ENCODE assay signal across 8 cellular contexts in the genomic region with DNA sequence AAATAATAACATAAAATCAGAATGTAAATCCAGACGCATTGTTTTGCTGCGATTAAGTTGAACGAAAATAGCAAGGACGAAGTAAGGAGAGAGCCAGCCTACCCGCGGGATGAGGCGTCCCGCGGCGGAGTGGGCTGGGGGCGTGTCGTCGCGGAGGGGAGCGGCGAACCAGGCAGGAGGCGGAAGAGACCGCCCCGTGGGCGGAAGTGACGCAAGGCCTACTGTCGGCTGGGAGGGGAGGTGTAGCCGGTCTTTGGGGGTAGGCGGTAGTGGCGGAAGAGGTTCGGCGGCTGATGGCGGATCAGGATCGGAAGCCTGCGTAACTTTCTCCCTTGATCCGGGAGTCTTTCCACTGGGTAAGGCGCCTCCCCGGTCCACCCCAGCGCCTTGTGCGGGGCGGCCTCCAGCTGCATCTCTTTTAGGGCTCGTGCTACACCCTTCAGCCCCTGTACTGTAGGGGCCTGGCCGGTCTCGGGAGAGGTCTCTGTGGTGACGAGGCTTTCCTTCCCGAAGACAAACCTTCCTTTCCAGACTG. TPM values are rescaled to one million over a fixed set of nuclear protein-coding genes. Genes with fewer than 3 reads are reported as not detected.
DNase-seq lines count a peak whose midpoint lies in the region; ATAC-seq and TF ChIP-seq lines count a peak whose summit lies in the region.

TSS of gene TAX1BP1 (plus strand) at position 249 of the 535 bp plus-strand sequence. CDS start 8,363 bp downstream, outside the sequence.

- DNase-seq in NCI-H774 (lab: John Stamatoyannopoulos, UW): peak; percentile 91
- peak; percentile 92 to 93 for DNase-seq in activated CD4-positive, alpha-beta T cell treated with anti-CD3 and anti-CD28 coated beads, Interleukin-2, amount 50 U/mL, for 4 hours
- DNase-seq in dermis microvascular lymphatic vessel endothelial cell (ENCODE audit: low read depth in 2 of 2): peak; percentile 87 to 95
- peak; percentile 95 for DNase-seq in stimulated activated CD4-positive, alpha-beta T cell treated with anti-CD3 and anti-CD28 coated beads, Interleukin-4, amount 100 ng/mL, for 24 hours

- peak within 1 kb of the TSS; percentile 93 for H3K27ac ChIP-seq in C4-2B
- peak within 1 kb of the TSS; percentile 98 to 100 for H3K27ac ChIP-seq in liver (ENCODE audit: low read depth in 1 of 2, low read length in 2 of 2)

- H3K36me3 ChIP-seq in liver (ENCODE audit: control insufficient read depth in 4 of 4, insufficient read depth in 3 of 4, low read depth in 1 of 4, low read length in 3 of 4): no peaks in the 10 kb centered on the region

- H3K9ac ChIP-seq in liver (ENCODE audit: low read depth in 1 of 2, low read length in 2 of 2): peak within 1 kb of the TSS; percentile 93 to 98

- under 1% methylated on average over 41 of the region's 41 CpGs for WGBS in liver

- peak; percentile 97 for ATAC-seq in GM19395 (IDR thresholded peaks at IDR 0.05; ENCODE audit: unreplicated experiment)
- peak; percentile 93 for ATAC-seq in HG03565 (IDR thresholded peaks at IDR 0.05; ENCODE audit: unreplicated experiment)

- H3K4me1 ChIP-seq in liver (ENCODE audit: control insufficient read depth in 4 of 4, insufficient read depth in 4 of 4, low read length in 3 of 4): peaks cover 5 to 40% (median 29%) of the 10 kb centered on the region in 4 donors

- H3K4me3 ChIP-seq in liver (ENCODE audit: low read depth in 1 of 3, low read length in 3 of 3): peak within 1 kb of the TSS; percentile 71 to 98 (median 85)

- no peak for TF ChIP-seq RAD21 in liver (IDR thresholded peaks at IDR 0.05)

- H3K9me3 ChIP-seq in liver (ENCODE audit: control insufficient read depth in 4 of 4, low read length in 3 of 4): no peaks in the 10 kb centered on the region

- H3K27me3 ChIP-seq in liver (ENCODE audit: control insufficient read depth in 4 of 4, insufficient read depth in 4 of 4, low read length in 3 of 4): no peaks in the 10 kb centered on the region

- no peak for TF ChIP-seq CTCF in C4-2B (conservative IDR thresholded peaks at IDR 0.05)
- TF ChIP-seq CTCF in liver (IDR thresholded peaks at IDR 0.05; ENCODE audit: low read depth, low read length, missing input control): no peak

TF ChIP-seq in liver, 16 proteins besides CTCF, POLR2A, EP300 and RAD21:
- TF ChIP-seq REST (IDR thresholded peaks at IDR 0.05): peak; percentile 52
- TF ChIP-seq SP1 (IDR thresholded peaks at IDR 0.05): peak; percentile 47
- no peak for TF ChIP-seq NR2F2 (IDR thresholded peaks at IDR 0.05)
- TF ChIP-seq JUND (IDR thresholded peaks at IDR 0.05): no peak
- peak; percentile 87 to 95 for TF ChIP-seq GABPA (IDR thresholded peaks at IDR 0.05 in 1 of 2, conservative IDR thresholded peaks at IDR 0.05 in 1 of 2)
- TF ChIP-seq RXRA (IDR thresholded peaks at IDR 0.05): peak in 1 of 2 donors; percentile 4
- peak; percentile 1 to 11 for TF ChIP-seq HNF4A (conservative IDR thresholded peaks at IDR 0.05)
- peak in 1 of 2 donors; percentile 42 for TF ChIP-seq EGR1 (IDR thresholded peaks at IDR 0.05; ENCODE audit: low read depth in 2 of 2)
- peak; percentile 82 for TF ChIP-seq YY1 (IDR thresholded peaks at IDR 0.05)
- TF ChIP-seq FOXA1 (IDR thresholded peaks at IDR 0.05): no peak
- TF ChIP-seq, protein P1, sequence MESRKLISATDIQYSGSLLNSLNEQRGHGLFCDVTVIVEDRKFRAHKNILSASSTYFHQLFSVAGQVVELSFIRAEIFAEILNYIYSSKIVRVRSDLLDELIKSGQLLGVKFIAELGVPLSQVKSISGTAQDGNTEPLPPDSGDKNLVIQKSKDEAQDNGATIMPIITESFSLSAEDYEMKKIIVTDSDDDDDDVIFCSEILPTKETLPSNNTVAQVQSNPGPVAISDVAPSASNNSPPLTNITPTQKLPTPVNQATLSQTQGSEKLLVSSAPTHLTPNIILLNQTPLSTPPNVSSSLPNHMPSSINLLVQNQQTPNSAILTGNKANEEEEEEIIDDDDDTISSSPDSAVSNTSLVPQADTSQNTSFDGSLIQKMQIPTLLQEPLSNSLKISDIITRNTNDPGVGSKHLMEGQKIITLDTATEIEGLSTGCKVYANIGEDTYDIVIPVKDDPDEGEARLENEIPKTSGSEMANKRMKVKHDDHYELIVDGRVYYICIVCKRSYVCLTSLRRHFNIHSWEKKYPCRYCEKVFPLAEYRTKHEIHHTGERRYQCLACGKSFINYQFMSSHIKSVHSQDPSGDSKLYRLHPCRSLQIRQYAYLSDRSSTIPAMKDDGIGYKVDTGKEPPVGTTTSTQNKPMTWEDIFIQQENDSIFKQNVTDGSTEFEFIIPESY (IDR thresholded peaks at IDR 0.05): no peak
- TF ChIP-seq TAF1 (conservative IDR thresholded peaks at IDR 0.05): peak; percentile 56

RNA-seq across cellular contexts. Expression of gene TAX1BP1, which starts in this region (rescaled TPM):
- total RNA-seq in dermis microvascular lymphatic vessel endothelial cell (52.8 and 53.0 TPM in 2 replicates), liver (10 to 100 TPM; 55.0 to 57.1 TPM)
- 10 to 100 TPM; 35.7 to 50.9 TPM for polyA plus RNA-seq in liver

Comparison
In these comparisons a context has a peak if more than half of its experiments do, and no peak if none do; other contexts are left out.
1. Peak in every context shown above with its lines: DNase-seq, ATAC-seq, H3K4me3 ChIP-seq and H3K27ac ChIP-seq.